ENCODE assay signal across 12 cellular contexts in genomic region chr5:127076730-127077129, GRCh38. TPM values are rescaled to one million over a fixed set of nuclear protein-coding genes. Genes with fewer than 3 reads are reported as not detected.
DNase-seq lines count a peak whose midpoint lies in the region; ATAC-seq and TF ChIP-seq lines count a peak whose summit lies in the region.
"Had no signal": no experiment of that assay in that cellular context is flagged by ENCODE, and none has a peak within 500 bp of the region (broad histone marks: within the 10 kb centered on the region; RNA-seq: fewer than 3 reads in every experiment).

No MANE protein-coding gene starts in this region.

- DNase-seq in HFF-Myc (ENCODE audit: extremely low read depth, low read depth): peak; percentile 22
- peak; percentile 32 for DNase-seq in T1000 (lab: John Stamatoyannopoulos, UW)
- DNase-seq in left ventricle myocardium superior: no peak
- DNase-seq in pulmonary artery endothelial cell (ENCODE audit: low read depth, low spot score): peak; percentile 75
- DNase-seq in prostate gland (ENCODE audit: low spot score): no peak
- DNase-seq in stimulated activated CD4-positive, alpha-beta T cell treated with anti-CD3 and anti-CD28 coated beads, Interleukin-2, amount 100 ng/mL, for 24 hours: no peak
- DNase-seq: NCI-H1092 treated with DMSO at 0.1 percent for 48 hours, NCI-H82, T-helper 1 cell, upper lobe of right lung had no signal

- H3K9me3 ChIP-seq in prostate gland: no peaks in the 10 kb centered on the region
- H3K9me3 ChIP-seq: upper lobe of right lung had no signal

- peak; percentile 47 for ATAC-seq in left ventricle myocardium superior
- ATAC-seq in GM21786 (IDR thresholded peaks at IDR 0.05; ENCODE audit: unreplicated experiment): no peak
- ATAC-seq: activated naive CD4-positive, alpha-beta T cell treated with anti-CD3 and anti-CD28 coated beads, Interleukin-2, amount 50 U/mL, for 72 hours; upper lobe of right lung had no signal

- TF ChIP-seq CTCF in HFF-Myc (IDR thresholded peaks at IDR 0.05; ENCODE audit: low read depth, low read length, missing control alignments) (no peak), prostate gland (IDR thresholded peaks at IDR 0.05) (no peak)

- TF ChIP-seq POLR2A in prostate gland (IDR thresholded peaks at IDR 0.05): no peak

- WGBS in prostate gland: 64% methylated on average over 4 of the region's 4 CpGs

- no peaks in the 10 kb centered on the region for H3K36me3 ChIP-seq in prostate gland
- H3K36me3 ChIP-seq: upper lobe of right lung had no signal

- no peaks in the 10 kb centered on the region for H3K4me1 ChIP-seq in prostate gland (replicated peaks)

- H3K27ac ChIP-seq in prostate gland: no peak overlapping the region
- H3K27ac ChIP-seq: upper lobe of right lung had no signal

- intact Hi-C loops in left ventricle myocardium superior (cut with micrococcal nuclease) (no loop called here), prostate gland (cut with DNase I) (no loop called here)

- no peaks in the 10 kb centered on the region for H3K27me3 ChIP-seq in prostate gland (replicated peaks; ENCODE audit: insufficient read depth)
- H3K27me3 ChIP-seq: upper lobe of right lung had no signal

- H3K4me3 ChIP-seq in HFF-Myc (replicated peaks; ENCODE audit: low read depth, low read length) (no peak overlapping the region), prostate gland (no peak overlapping the region)
- H3K4me3 ChIP-seq: upper lobe of right lung had no signal

RNA-seq across cellular contexts. Expression of gene C5orf63, which starts 3.4 kb away (rescaled TPM):
- 10.9 TPM for total RNA-seq in left ventricle myocardium superior
- total RNA-seq in pulmonary artery endothelial cell: 1.3 and 1.7 TPM in 2 replicates
- 10 to 100 TPM in 1 of 2 donors, 1 to 10 TPM in 1; 1.5 to 14.9 TPM for total RNA-seq in prostate gland

RNA-seq across cellular contexts. Expression of gene MARCHF3, which starts 46.4 kb away (rescaled TPM):
- total RNA-seq in left ventricle myocardium superior (25.0 TPM), pulmonary artery endothelial cell (57.9 and 101 TPM in 2 replicates), prostate gland (10 to 100 TPM in 1 of 2 donors, 1 to 10 TPM in 1; 1.2 to 21.1 TPM)

Comparison
In these comparisons a context has a peak if more than half of its experiments do, and no peak if none do; other contexts are left out.
1. DNase-seq: peak in HFF-Myc (single experiment), T1000 (single experiment) and pulmonary artery endothelial cell (single experiment); none in left ventricle myocardium superior (single experiment), prostate gland (single experiment) and stimulated activated CD4-positive, alpha-beta T cell treated with anti-CD3 and anti-CD28 coated beads, Interleukin-2, amount 100 ng/mL, for 24 hours (0 of 2).